Comparison of ENCODE assay signal across 18 cellular contexts in the genomic region with DNA sequence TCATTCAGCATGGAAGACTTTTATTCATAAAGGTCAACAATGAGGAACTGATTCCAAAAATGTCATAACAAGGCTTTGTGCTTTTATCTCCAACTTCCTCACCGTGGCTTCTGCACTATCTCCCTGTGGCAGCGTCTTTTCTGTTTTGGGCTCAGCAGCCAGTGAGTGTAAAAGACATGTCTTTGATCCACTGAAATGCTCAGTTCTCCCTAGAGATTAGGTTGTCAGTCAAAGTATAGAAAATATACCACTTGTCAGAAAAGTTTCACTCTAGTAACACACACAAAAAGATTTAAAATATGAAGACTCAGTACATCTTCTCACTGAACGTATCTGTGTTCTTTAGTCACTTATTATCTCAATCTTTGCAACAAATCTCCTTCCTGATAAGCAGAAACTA.
DNase-seq lines count a peak whose midpoint lies in the region; ATAC-seq, FAIRE-seq and TF ChIP-seq lines count a peak whose summit lies in the region.
"Had no signal": no experiment of that assay in that cellular context is flagged by ENCODE, and none has a peak within 500 bp of the region (broad histone marks: within the 10 kb centered on the region; RNA-seq: fewer than 3 reads in every experiment).

No MANE protein-coding gene starts in this region.

- TF ChIP-seq EP300 in GM12878 (IDR thresholded peaks at IDR 0.05; ENCODE audit: borderline replicate concordance in 1 of 2, control insufficient read depth in 1 of 2, low read depth in 2 of 2, low read length in 2 of 2): no peak

- RAD21 ChIA-PET in GM12878 (lab: Charles Lee; ENCODE audit: unreplicated experiment): no interaction called here

- H3K9me3 Mint-ChIP-seq in CD8-positive, alpha-beta T cell: peaks cover 16% of the 10 kb centered on the region
- H3K9me3 Mint-ChIP-seq: GM23338 had no signal

- DNase-seq in COLO829 (ENCODE audit: low spot score) (peak; percentile 41), NOMO-1 (lab: John Stamatoyannopoulos, UW; ENCODE audit: unreplicated experiment in 2 of 2) (peak; percentile 58 to 90), SK-N-DZ (ENCODE audit: low spot score) (peak; percentile 39), GM12878 (ENCODE audit: low read depth, low spot score) (no peak), cortex of kidney (lab: John Stamatoyannopoulos, UW) (no peak), activated gamma-delta T cell (lab: John Stamatoyannopoulos, UW) (no peak)
- DNase-seq in CD8-positive, alpha-beta T cell: no peak
- DNase-seq: HCEC 1CT, IMR-90, NCI-H1105, NCI-H2081 treated with DMSO at 0.1 percent for 48 hours, NCI-H748 treated with DMSO at 0.1 percent for 48 hours had no signal

- H3K4me3 Mint-ChIP-seq in CD8-positive, alpha-beta T cell: no peak overlapping the region
- H3K4me3 Mint-ChIP-seq: GM23338 had no signal

- no peaks in the 10 kb centered on the region for H4K20me1 ChIP-seq in GM12878 (ENCODE audit: control insufficient read depth, insufficient read depth)

- H3K27ac Mint-ChIP-seq in CD8-positive, alpha-beta T cell: no peak overlapping the region
- H3K27ac Mint-ChIP-seq: GM23338 had no signal

- H3K9ac ChIP-seq in GM12878 (ENCODE audit: control insufficient read depth, insufficient read depth, low read length): no peak overlapping the region

- TF ChIP-seq CTCF in GM12878 (IDR thresholded peaks at IDR 0.05 in 2 of 3, conservative IDR thresholded peaks at IDR 0.05 in 1 of 3; ENCODE audit: control insufficient read depth in 2 of 3, extremely low read depth in 1 of 3, insufficient read depth in 1 of 3, low read depth in 3 of 3, low read length in 3 of 3): no peak
- TF ChIP-seq CTCF in CD8-positive, alpha-beta T cell (IDR thresholded peaks at IDR 0.05): no peak

- no peak for FAIRE-seq in GM12878 (lab: Jason Lieb, UNC)
- FAIRE-seq: HTR-8/SVneo had no signal

- in situ Hi-C loops in GM12878 (cut with MboI): no loop called here

- SMC1A ChIA-PET in GM12878 (lab: Charles Lee; ENCODE audit: uncharacterized antibody, unreplicated experiment): no interaction called here

- no peaks in the 10 kb centered on the region for H3K27me3 ChIP-seq in GM12878 (replicated peaks in 1 of 2; ENCODE audit: control insufficient read depth in 2 of 2, insufficient read depth in 2 of 2, low read length in 1 of 2)
- H3K27me3 ChIP-seq in CD8-positive, alpha-beta T cell (ENCODE audit: insufficient read depth, low read length): no peaks in the 10 kb centered on the region

- H3K36me3 ChIP-seq in GM12878 (ENCODE audit: control insufficient read depth in 2 of 2, insufficient read depth in 2 of 2, low read length in 1 of 2): no peaks in the 10 kb centered on the region
- no peaks in the 10 kb centered on the region for H3K36me3 ChIP-seq in CD8-positive, alpha-beta T cell (ENCODE audit: insufficient read depth, low read length)

- H3K36me3 Mint-ChIP-seq in CD8-positive, alpha-beta T cell: no peaks in the 10 kb centered on the region

- H3K79me2 ChIP-seq in GM12878 (ENCODE audit: control insufficient read depth, insufficient read depth, low read length): no peaks in the 10 kb centered on the region

- ATAC-seq in GM12878 (no peak), GM21526 (IDR thresholded peaks at IDR 0.05; ENCODE audit: low FRiP score, unreplicated experiment) (no peak)
- ATAC-seq in CD8-positive, alpha-beta T cell: no peak
- ATAC-seq: GM23338, Right ventricle myocardium inferior had no signal

- TF ChIP-seq RAD21 in GM12878 (IDR thresholded peaks at IDR 0.05; ENCODE audit: insufficient read depth, low read depth, low read length): no peak

- CTCF ChIA-PET in GM12878 (lab: Yijun Ruan, JAX): no interaction called here
- CTCF ChIA-PET in CD8-positive, alpha-beta T cell (lab: Charles Lee): no interaction called here

- no peak overlapping the region for H3K4me3 ChIP-seq in GM12878
- H3K4me3 ChIP-seq in CD8-positive, alpha-beta T cell (ENCODE audit: low read depth, low read length): no peak overlapping the region
- H3K4me3 ChIP-seq: GM23338, SK-N-MC had no signal

- BruUV-seq in GM12878 (replicated peaks; lab: Mats Ljungman, UMichigan): no TSS peak

- 0% methylated on average over 3 of the region's 3 CpGs for WGBS in GM12878 (ENCODE audit: insufficient coverage, insufficient replicate concordance, low lambda C conversion rate, missing lambda C conversion rate)

- TF ChIP-seq POLR2A in GM12878 (IDR thresholded peaks at IDR 0.05; ENCODE audit: low read depth, low read length): no peak

- H3K27ac ChIP-seq in GM12878 (ENCODE audit: control insufficient read depth, insufficient read depth): no peak overlapping the region
- no peak overlapping the region for H3K27ac ChIP-seq in CD8-positive, alpha-beta T cell (ENCODE audit: low read depth, low read length)
- H3K27ac ChIP-seq: C4-2B, SK-N-MC had no signal

- POLR2A ChIA-PET in GM12878 (lab: Charles Lee): no interaction called here
- POLR2A ChIA-PET in CD8-positive, alpha-beta T cell (lab: Charles Lee): no interaction called here

- no peaks in the 10 kb centered on the region for H3K27me3 Mint-ChIP-seq in CD8-positive, alpha-beta T cell (ENCODE audit: low read depth)

- intact Hi-C loops in GM12878 (cut with micrococcal nuclease; ENCODE audit: unreplicated experiment): no loop called here
- intact Hi-C loops in CD8-positive, alpha-beta T cell (cut with DNase I, micrococcal nuclease): no loop called here

- H3K4me2 ChIP-seq in GM12878 (ENCODE audit: control insufficient read depth, insufficient read depth): no peak overlapping the region
- H3K4me2 ChIP-seq: GM23338 had no signal

- H3K4me1 Mint-ChIP-seq in CD8-positive, alpha-beta T cell (ENCODE audit: low read depth): no peaks in the 10 kb centered on the region

- H3K4me1 ChIP-seq in GM12878 (ENCODE audit: control insufficient read depth, insufficient read depth, low read length): no peaks in the 10 kb centered on the region
- no peaks in the 10 kb centered on the region for H3K4me1 ChIP-seq in CD8-positive, alpha-beta T cell (ENCODE audit: insufficient read depth, low read length)

- H2AFZ ChIP-seq in GM12878 (ENCODE audit: control insufficient read depth, low read depth, low read length): no peak overlapping the region
- H2AFZ ChIP-seq: GM23338 had no signal

- no peaks in the 10 kb centered on the region for H3K9me3 ChIP-seq in GM12878 (replicated peaks; ENCODE audit: control insufficient read depth, insufficient read depth, low read length)
- no peaks in the 10 kb centered on the region for H3K9me3 ChIP-seq in CD8-positive, alpha-beta T cell (ENCODE audit: low read length)

TF ChIP-seq in GM12878, 131 proteins besides CTCF, POLR2A, EP300 and RAD21:
- no peak for TF ChIP-seq ZNF217 (IDR thresholded peaks at IDR 0.05)
- TF ChIP-seq SPI1 (IDR thresholded peaks at IDR 0.05; ENCODE audit: borderline replicate concordance, insufficient read depth, low read depth, low read length): peak; percentile 8; the same call in 1 of the 2 replicates
- TF ChIP-seq MXI1 (IDR thresholded peaks at IDR 0.05; ENCODE audit: low read depth, low read length): no peak

Comparison
In these comparisons a context has a peak if more than half of its experiments do, and no peak if none do; other contexts are left out.
1. DNase-seq: peak in COLO829 (single experiment), NOMO-1 (2 of 2) and SK-N-DZ (single experiment); none in GM12878 (single experiment), CD8-positive, alpha-beta T cell (0 of 7), cortex of kidney (single experiment) and activated gamma-delta T cell (single experiment).